8 cellular contexts compared by ENCODE assay signal in the genomic region with DNA sequence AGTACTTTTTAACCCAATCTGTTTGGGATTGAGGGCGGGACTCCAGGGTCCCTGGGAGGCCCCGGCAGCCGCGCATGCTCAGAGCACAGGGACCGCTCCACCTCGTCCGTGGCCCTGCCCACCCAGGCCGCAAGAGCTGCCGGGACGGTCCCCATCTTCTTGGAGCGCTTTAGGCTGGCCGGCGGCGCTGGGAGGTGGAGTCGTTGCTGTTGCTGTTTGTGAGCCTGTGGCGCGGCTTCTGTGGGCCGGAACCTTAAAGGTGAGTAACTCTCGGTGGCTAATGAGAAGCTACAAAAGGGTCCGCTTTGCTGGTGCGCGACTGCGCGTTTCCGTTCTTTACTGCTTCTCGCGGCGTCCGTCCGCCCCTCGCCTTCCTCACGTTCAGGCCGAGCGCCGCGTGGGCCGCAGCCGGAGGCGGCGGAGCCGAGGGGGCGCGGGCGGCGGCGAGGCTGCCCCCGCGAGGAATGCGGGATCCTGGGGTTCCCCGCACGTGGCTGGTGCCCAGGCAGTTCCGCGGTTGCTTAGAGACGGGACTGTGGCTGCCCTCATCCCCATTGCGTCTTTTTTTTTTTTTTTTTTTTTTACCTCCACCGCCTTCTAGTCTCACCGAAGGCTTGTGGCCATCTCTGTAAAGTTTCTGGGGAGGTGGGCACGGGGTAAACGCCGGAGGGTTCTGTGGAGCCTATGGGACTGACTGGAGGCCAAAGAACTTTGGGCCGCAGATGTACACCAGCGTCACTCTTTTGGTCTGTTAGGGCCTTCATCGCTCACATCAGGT. TPM values are rescaled to one million over a fixed set of nuclear protein-coding genes. Genes with fewer than 3 reads are reported as not detected.
DNase-seq lines count a peak whose midpoint lies in the region; ATAC-seq and TF ChIP-seq lines count a peak whose summit lies in the region.

A gene (plus strand): TSS at position 154 of the 778 bp plus-strand sequence. CDS start 2,090 bp downstream, outside the sequence.

- H3K9me3 ChIP-seq in AG04450 (ENCODE audit: control insufficient read depth, insufficient read depth, low read length) = no peaks in the 10 kb centered on the region

- ATAC-seq in GM18907 (IDR thresholded peaks at IDR 0.05; ENCODE audit: unreplicated experiment) (peak; percentile 96), HG03159 (IDR thresholded peaks at IDR 0.05; ENCODE audit: unreplicated experiment) (peak; percentile 94)

- no peak for TF ChIP-seq CTCF in AG04450 (IDR thresholded peaks at IDR 0.05; ENCODE audit: low read depth, low read length)

- peak within 1 kb of the TSS; percentile 82 for H3K27ac ChIP-seq in AG04450 (ENCODE audit: low read depth, low read length)

- no peaks in the 10 kb centered on the region for H3K27me3 ChIP-seq in AG04450 (ENCODE audit: control insufficient read depth, insufficient read depth, low read length)

- POLR2A ChIA-PET in AG04450 (lab: Yijun Ruan, JAX) = interaction anchor here (0.6 to 1.2 kb wide), 3 partner anchors 10 to 284 kb away, joined by 3 to 4 read pairs (median 3); no protein-coding TSS in a partner anchor

- DNase-seq in AG04450 (ENCODE audit: low read depth, low spot score) = peak; percentile 80
- peak; percentile 93 for DNase-seq in NCI-H345 (lab: John Stamatoyannopoulos, UW)
- DNase-seq in activated CD4-positive, CD25-positive, alpha-beta regulatory T cell (lab: John Stamatoyannopoulos, UW) = peak; percentile 85 to 89 (median 86)
- DNase-seq in central memory CD4-positive, alpha-beta T cell = peak; percentile 87
- peak; percentile 90 for DNase-seq in inferior parietal cortex (ENCODE audit: extremely low spot score)
- DNase-seq in stimulated activated CD4-positive, alpha-beta T cell treated with anti-CD3 and anti-CD28 coated beads, Interleukin-12 subunit alpha, Interleukin-12 subunit beta, amount 100 ng/mL, for 24 hours (ENCODE audit: low read depth in 2 of 2) = peak; percentile 92 to 95

- H3K4me3 ChIP-seq in AG04450 (ENCODE audit: low read depth, low read length) = peak within 1 kb of the TSS; percentile 88

- CTCF ChIA-PET in AG04450 (lab: Charles Lee) = interaction anchor here (1.0 to 1.7 kb wide), 2 partner anchors 10 to 319 kb away, joined by 3 to 4 read pairs; no protein-coding TSS in a partner anchor

RNA-seq across cellular contexts. Expression of the gene that starts here (rescaled TPM):
- 100 and 161 TPM in 2 replicates for polyA plus RNA-seq in AG04450 (2011; rRNA removed)
- polyA minus RNA-seq in AG04450 (2011; rRNA and poly(A)+ RNA removed) = 28.9 and 31.2 TPM in 2 replicates

Comparison
In these comparisons a context has a peak if more than half of its experiments do, and no peak if none do; other contexts are left out.
1. Peak in every context shown above with its lines: DNase-seq, ATAC-seq, H3K4me3 ChIP-seq and H3K27ac ChIP-seq.